ENCODE assay signal across 20 cellular contexts in the genomic region with DNA sequence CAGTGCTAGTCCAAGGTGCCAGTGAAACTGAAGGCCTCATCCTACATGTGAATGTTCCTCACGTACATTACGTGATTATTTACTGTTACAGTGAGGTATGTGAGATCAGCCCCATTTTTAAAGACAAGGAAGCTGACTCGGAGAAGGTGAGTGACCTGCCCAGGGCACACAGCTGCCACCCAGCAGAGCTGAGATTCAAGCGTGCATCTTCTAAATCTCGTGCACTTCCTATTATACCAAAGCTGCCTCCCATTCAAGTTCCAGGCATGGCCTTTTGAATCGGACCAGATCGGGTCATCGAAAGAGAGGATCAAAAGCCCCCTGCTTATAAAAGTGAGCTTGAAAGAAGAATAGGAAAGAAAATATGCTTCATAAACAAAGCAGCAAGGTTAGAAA. TPM values are rescaled to one million over a fixed set of nuclear protein-coding genes. Genes with fewer than 3 reads are reported as not detected.
DNase-seq lines count a peak whose midpoint lies in the region; ATAC-seq, FAIRE-seq and TF ChIP-seq lines count a peak whose summit lies in the region.
"Had no signal": no experiment of that assay in that cellular context is flagged by ENCODE, and none has a peak within 500 bp of the region (broad histone marks: within the 10 kb centered on the region; RNA-seq: fewer than 3 reads in every experiment).

No MANE protein-coding gene starts in this region.

- ATAC-seq in HG02571 (IDR thresholded peaks at IDR 0.05; ENCODE audit: unreplicated experiment): no peak
- ATAC-seq in GM19467 (IDR thresholded peaks at IDR 0.05; ENCODE audit: unreplicated experiment): no peak

- no peak overlapping the region for H3K4me3 Mint-ChIP-seq in nephron
- H3K4me3 Mint-ChIP-seq: CD4-positive, CD25-positive, alpha-beta regulatory T cell had no signal

- no peaks in the 10 kb centered on the region for H3K9me3 Mint-ChIP-seq in nephron
- H3K9me3 Mint-ChIP-seq: CD4-positive, CD25-positive, alpha-beta regulatory T cell had no signal

- H3K9me1 ChIP-seq in endothelial cell of umbilical vein (replicated peaks; ENCODE audit: control insufficient read depth, extremely low read depth, insufficient read depth, low read length): no peaks in the 10 kb centered on the region

- CTCF ChIA-PET in endothelial cell of umbilical vein (lab: Charles Lee): interaction anchor here (1.0 to 1.9 kb wide), 5 partner anchors 9 to 59 kb away, joined by 3 to 6 read pairs (median 4); a partner anchor contains a TSS

- BruUV-seq in endothelial cell of umbilical vein (replicated peaks; lab: Mats Ljungman, UMichigan): no TSS peak

- H3K4me2 ChIP-seq in endothelial cell of umbilical vein (ENCODE audit: insufficient read depth, low read length): no peak overlapping the region

- DNase-seq in caudate nucleus (lab: John Stamatoyannopoulos, UW) (no peak), endothelial cell of umbilical vein (ENCODE audit: low read depth, low spot score) (peak; percentile 34), urothelium cell line (ENCODE audit: low spot score) (no peak), SHP77 treated with DMSO at 0.1 percent for 48 hours (lab: John Stamatoyannopoulos, UW) (no peak)
- DNase-seq: CD4-positive, CD25-positive, alpha-beta regulatory T cell; DMS79; KBM-7; MM.1S; NCI-H1048; NCI-H1436; NCI-H187 treated with DMSO at 0.1 percent for 48 hours; NCI-H2107; NCI-H748 treated with DMSO at 0.1 percent for 48 hours; NK-92 treated with Interleukin-12 subunit alpha and Interleukin-12 subunit beta, amount 100 ng/mL, for 24 hours; SIG-M5 had no signal

- H4K20me1 ChIP-seq in endothelial cell of umbilical vein (replicated peaks; ENCODE audit: control insufficient read depth, extremely low read depth, insufficient read depth, low read length): no peaks in the 10 kb centered on the region

- H3K27me3 Mint-ChIP-seq in nephron (ENCODE audit: low read depth): no peaks in the 10 kb centered on the region

- H3K4me3 ChIP-seq in endothelial cell of umbilical vein (replicated peaks in 1 of 3; ENCODE audit: insufficient read depth in 1 of 3, low read depth in 1 of 3, low read length in 3 of 3): no peak overlapping the region
- H3K4me3 ChIP-seq: HAP-1 had no signal

- peaks cover 67% of the 10 kb centered on the region for H3K79me2 ChIP-seq in endothelial cell of umbilical vein (ENCODE audit: control insufficient read depth, insufficient read depth, low read length)

- dilution Hi-C loops in endothelial cell of umbilical vein (cut with MboI; ENCODE audit: extremely low pct_ligation_motif_present, low sequenced_read_pairs): no loop called here

- no peaks in the 10 kb centered on the region for H3K9me3 ChIP-seq in endothelial cell of umbilical vein (replicated peaks; ENCODE audit: control insufficient read depth, insufficient read depth, low read length)
- H3K9me3 ChIP-seq: HAP-1 had no signal

- peaks cover 32% of the 10 kb centered on the region for H3K4me1 ChIP-seq in endothelial cell of umbilical vein (ENCODE audit: control insufficient read depth, extremely low read depth, insufficient read depth, low read length)

- H3K27ac Mint-ChIP-seq in nephron: peak overlapping the region; percentile 65 to 96 (median 78)

- peaks cover 58% of the 10 kb centered on the region for H3K4me1 Mint-ChIP-seq in nephron
- H3K4me1 Mint-ChIP-seq: CD4-positive, CD25-positive, alpha-beta regulatory T cell had no signal

- POLR2A ChIA-PET in endothelial cell of umbilical vein (lab: Charles Lee): no interaction called here

- no peaks in the 10 kb centered on the region for H3K27me3 ChIP-seq in endothelial cell of umbilical vein (ENCODE audit: control insufficient read depth in 2 of 2, insufficient read depth in 2 of 2, low read length in 2 of 2)

- peaks cover 4% of the 10 kb centered on the region for H3K36me3 Mint-ChIP-seq in nephron (ENCODE audit: low read depth)
- H3K36me3 Mint-ChIP-seq: CD4-positive, CD25-positive, alpha-beta regulatory T cell had no signal

- no peaks in the 10 kb centered on the region for H3K36me3 ChIP-seq in endothelial cell of umbilical vein (ENCODE audit: control insufficient read depth in 2 of 2, extremely low read depth in 1 of 2, insufficient read depth in 2 of 2, low read length in 2 of 2)
- H3K36me3 ChIP-seq: HAP-1 had no signal

- TF ChIP-seq CTCF in endothelial cell of umbilical vein (IDR thresholded peaks at IDR 0.05; ENCODE audit: extremely low read depth in 1 of 2, insufficient read depth in 1 of 2, low read depth in 1 of 2, low read length in 2 of 2) (no peak), nephron (IDR thresholded peaks at IDR 0.05; ENCODE audit: unreplicated experiment in 3 of 3) (no peak)

- TF ChIP-seq POLR2A in endothelial cell of umbilical vein (IDR thresholded peaks at IDR 0.05; ENCODE audit: low read depth, low read length): no peak

- FAIRE-seq in endothelial cell of umbilical vein (lab: Jason Lieb, UNC): no peak
- peak; percentile 62 for FAIRE-seq in urothelium cell line (lab: Jason Lieb, UNC)

- H3K27ac ChIP-seq in caudate nucleus (ENCODE audit: low read depth, low read length) (peak overlapping the region; percentile 73), endothelial cell of umbilical vein (ENCODE audit: insufficient read depth, low read depth, low read length) (no peak overlapping the region)
- H3K27ac ChIP-seq: RWPE1 had no signal

- no peak overlapping the region for H2AFZ ChIP-seq in endothelial cell of umbilical vein (ENCODE audit: low read depth, low read length)

- H3K9ac ChIP-seq in endothelial cell of umbilical vein (replicated peaks; ENCODE audit: extremely low read depth, insufficient read depth, low read length): no peak overlapping the region

- intact Hi-C loops in endothelial cell of umbilical vein (cut with micrococcal nuclease): loop anchor here (5.0 kb wide), 1 partner anchor 55 kb away; no protein-coding TSS in a partner anchor

TF ChIP-seq in endothelial cell of umbilical vein, 7 proteins besides CTCF, POLR2A, EP300 and RAD21:
- TF ChIP-seq FOS (IDR thresholded peaks at IDR 0.05; ENCODE audit: borderline replicate concordance, insufficient read depth, low read length) (peak; percentile 16), JUN (IDR thresholded peaks at IDR 0.05; ENCODE audit: borderline replicate concordance, insufficient read depth, insufficient read length, low read depth) (no peak), MYC (IDR thresholded peaks at IDR 0.05; ENCODE audit: low read depth, low read length) (no peak)
- TF ChIP-seq, protein P1, sequence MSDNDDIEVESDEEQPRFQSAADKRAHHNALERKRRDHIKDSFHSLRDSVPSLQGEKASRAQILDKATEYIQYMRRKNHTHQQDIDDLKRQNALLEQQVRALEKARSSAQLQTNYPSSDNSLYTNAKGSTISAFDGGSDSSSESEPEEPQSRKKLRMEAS (IDR thresholded peaks at IDR 0.05; ENCODE audit: insufficient read depth, insufficient read length): no peak

RNA-seq across cellular contexts. Expression of a gene that starts 59.2 kb away (rescaled TPM):
- total RNA-seq in endothelial cell of umbilical vein: 75.8 and 81.8 TPM in 2 replicates
- polyA plus RNA-seq in endothelial cell of umbilical vein: 55.4 and 56.3 TPM in 2 replicates
- 60.9 and 66.3 TPM in 2 replicates for polyA plus RNA-seq in endothelial cell of umbilical vein (2011; cell fraction: cytosol; rRNA removed)
- 43.5 and 49.1 TPM in 2 replicates for polyA plus RNA-seq in endothelial cell of umbilical vein (2011; cell fraction: nucleus; rRNA removed)
- 77.1 and 85.9 TPM in 2 replicates for polyA plus RNA-seq in endothelial cell of umbilical vein (2012)
- polyA minus RNA-seq in endothelial cell of umbilical vein: 53.5 and 54.7 TPM in 2 replicates
- not detected for polyA minus RNA-seq in endothelial cell of umbilical vein (2011; cell fraction: cytosol; rRNA and poly(A)+ RNA removed)
- 23.6 and 26.6 TPM in 2 replicates for polyA minus RNA-seq in endothelial cell of umbilical vein (2011; cell fraction: nucleus; rRNA and poly(A)+ RNA removed)
